8 cellular contexts compared by ENCODE assay signal in the genomic region with DNA sequence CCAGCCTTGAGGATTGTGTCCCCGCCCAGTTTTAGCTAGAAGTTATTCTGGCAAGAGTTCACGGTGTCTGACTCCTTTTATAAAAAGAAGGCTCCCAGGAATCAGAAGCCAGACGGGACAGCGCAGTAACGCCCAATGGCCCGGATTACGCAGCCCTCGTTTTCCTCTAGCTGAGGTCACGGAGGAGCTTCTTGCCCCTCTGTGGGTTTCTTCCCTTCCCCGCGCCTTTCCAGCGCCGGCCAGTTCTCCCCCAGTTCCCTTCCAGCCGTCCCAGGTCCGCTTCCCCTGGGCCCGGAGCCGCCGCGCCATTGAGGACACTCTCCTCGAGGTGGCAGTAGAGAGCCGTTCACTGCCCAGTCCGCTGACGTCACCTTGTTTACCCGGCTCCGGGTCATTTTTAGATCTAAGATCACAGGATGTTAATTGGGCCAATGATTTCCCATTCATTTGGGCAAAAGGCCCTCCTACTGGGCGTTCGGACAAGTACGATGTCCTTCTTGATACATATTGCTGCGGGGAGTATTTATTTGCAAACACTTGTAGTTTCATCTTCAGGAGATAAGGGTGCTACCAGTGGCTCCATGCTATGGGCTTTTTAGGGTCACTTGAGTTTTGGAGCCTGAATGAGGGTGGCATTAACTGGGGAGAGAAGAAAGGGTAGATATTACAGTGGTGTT.
A peak's percentile ranks its signal among the peaks of the same experiment; 100 is the strongest.
DNase-seq lines count a peak whose midpoint lies in the region; ATAC-seq and TF ChIP-seq lines count a peak whose summit lies in the region.

No MANE protein-coding gene starts in this region.

- H3K4me1 ChIP-seq in BE2C, result peaks cover 4% of the 10 kb centered on the region; the same call in 1 of the 2 replicates

- TF ChIP-seq CTCF in BE2C (IDR thresholded peaks at IDR 0.05; ENCODE audit: low read depth, low read length), result peak; percentile 93

- H3K4me3 ChIP-seq in BE2C (ENCODE audit: low read depth, low read length), result peak overlapping the region; percentile 70

- H3K36me3 ChIP-seq in BE2C, result no peaks in the 10 kb centered on the region

- ATAC-seq in GM19324 (IDR thresholded peaks at IDR 0.05; ENCODE audit: low FRiP score, unreplicated experiment), result peak; percentile 55

- no peaks in the 10 kb centered on the region for H3K27me3 ChIP-seq in BE2C

- DNase-seq in BE2C, result peak; percentile 87
- peak; percentile 84 for DNase-seq in HPDE6-E6E7 (ENCODE audit: extremely low spot score)
- peak; percentile 30 for DNase-seq in NCI-H82 treated with DMSO at 0.1 percent for 48 hours (lab: John Stamatoyannopoulos, UW; ENCODE audit: unreplicated experiment)
- DNase-seq in activated CD8-positive, alpha-beta memory T cell treated with anti-CD3 and anti-CD28 coated beads for 1 hour (ENCODE audit: extremely low read depth in 1 of 2, low read depth in 1 of 2), result peak; percentile 57 to 73
- DNase-seq in effector CD4-positive, alpha-beta T cell, result peak; percentile 77
- DNase-seq in lung microvascular endothelial cell (ENCODE audit: low read depth in 2 of 2), result peak; percentile 76 to 78
- DNase-seq in stimulated activated CD4-positive, alpha-beta T cell treated with anti-CD3 and anti-CD28 coated beads, TNF-alpha, amount 100 ng/mL, for 1 hour (ENCODE audit: low read depth in 3 of 3, low spot score in 1 of 3), result peak; percentile 48 to 77 (median 65)

- H3K9me3 ChIP-seq in BE2C, result no peaks in the 10 kb centered on the region

Comparison
In these comparisons a context has a peak if more than half of its experiments do, and no peak if none do; other contexts are left out.
1. Peak in every context shown above with its lines: DNase-seq, ATAC-seq and H3K4me3 ChIP-seq.
2. DNase-seq: peak in every context shown above with its lines; median percentile 87 in BE2C; 84 in HPDE6-E6E7; 77 in effector CD4-positive, alpha-beta T cell; 77 in lung microvascular endothelial cell; 65 in activated CD8-positive, alpha-beta memory T cell treated with anti-CD3 and anti-CD28 coated beads for 1 hour; 65 in stimulated activated CD4-positive, alpha-beta T cell treated with anti-CD3 and anti-CD28 coated beads, TNF-alpha, amount 100 ng/mL, for 1 hour; 30 in NCI-H82 treated with DMSO at 0.1 percent for 48 hours.